ENCODE assay signal across 15 cellular contexts in genomic region chrX:15465896-15466651, GRCh38. TPM values are rescaled to one million over a fixed set of nuclear protein-coding genes. Genes with fewer than 3 reads are reported as not detected.
DNase-seq lines count a peak whose midpoint lies in the region; ATAC-seq and TF ChIP-seq lines count a peak whose summit lies in the region.
"Had no signal": no experiment of that assay in that cellular context is flagged by ENCODE, and none has a peak within 500 bp of the region (broad histone marks: within the 10 kb centered on the region; RNA-seq: fewer than 3 reads in every experiment).

No MANE protein-coding gene starts in this region.

- H3K27me3 ChIP-seq in H9 (ENCODE audit: insufficient read depth, low read length) (no peaks in the 10 kb centered on the region), neuronal stem cell (ENCODE audit: control insufficient read depth in 3 of 3, insufficient read depth in 3 of 3, low read depth in 1 of 3, low read length in 3 of 3) (no peaks in the 10 kb centered on the region)
- H3K27me3 ChIP-seq: ovary, upper lobe of left lung had no signal

- no CpG with 5 or more reads among the region's 9 CpGs for WGBS in H9 (ENCODE audit: extremely low coverage, insufficient read length, low lambda C conversion rate)
- no CpG with 5 or more reads among the region's 9 CpGs for WGBS in neuronal stem cell (ENCODE audit: extremely low coverage in 2 of 2, insufficient read length in 2 of 2, insufficient replicate concordance in 1 of 2), 2 donors

- H3K4me1 Mint-ChIP-seq in H9 (peaks cover 18 to 39% of the 10 kb centered on the region in 2 experiments), memory B cell (peaks cover 5% of the 10 kb centered on the region)

- H2BK12ac ChIP-seq in H9 (ENCODE audit: insufficient read length, low read depth, low read length) (no peak overlapping the region), neuronal stem cell (ENCODE audit: low read length) (no peak overlapping the region)

- H3K36me3 ChIP-seq in neuronal stem cell (replicated peaks in 1 of 2; ENCODE audit: control insufficient read depth in 2 of 2, insufficient read depth in 2 of 2, low read length in 2 of 2): peaks cover 0 to 3% of the 10 kb centered on the region in 2 donors
- H3K36me3 ChIP-seq: ovary, upper lobe of left lung had no signal

- H2AK5ac ChIP-seq in H9 (ENCODE audit: insufficient read length, low read length): no peak overlapping the region
- no peak overlapping the region for H2AK5ac ChIP-seq in neuronal stem cell (ENCODE audit: low read depth, low read length)

- H3K36me3 Mint-ChIP-seq in H9 (ENCODE audit: insufficient read depth in 1 of 3, low read depth in 3 of 3): no peaks in the 10 kb centered on the region; a peak in 2 of 7 replicates
- H3K36me3 Mint-ChIP-seq in memory B cell: no peaks in the 10 kb centered on the region

- H3K9me3 Mint-ChIP-seq in H9 (no peaks in the 10 kb centered on the region), memory B cell (no peaks in the 10 kb centered on the region)

- H3K23ac ChIP-seq in H9 (ENCODE audit: insufficient read length, low read depth, low read length) (no peak overlapping the region), neuronal stem cell (ENCODE audit: low read depth, low read length, poor library complexity) (no peak overlapping the region)

- H3K56ac ChIP-seq in H9 (ENCODE audit: insufficient read length, low read depth, low read length): no peak overlapping the region

- no peak overlapping the region for H4K5ac ChIP-seq in H9 (ENCODE audit: insufficient read length, low read depth, low read length)

- no peak overlapping the region for H2BK5ac ChIP-seq in H9 (ENCODE audit: insufficient read length, low read length)
- H2BK5ac ChIP-seq in neuronal stem cell (ENCODE audit: low read length): no peak overlapping the region

- H4K8ac ChIP-seq in H9 (replicated peaks; ENCODE audit: insufficient read length, low read depth, low read length): no peak overlapping the region
- no peak overlapping the region for H4K8ac ChIP-seq in neuronal stem cell (ENCODE audit: low read depth, low read length)

- H3K4me1 ChIP-seq in H9 (ENCODE audit: insufficient read depth, low read length) (no peaks in the 10 kb centered on the region; the same call in 1 of the 2 replicates), neuronal stem cell (ENCODE audit: control insufficient read depth in 2 of 2, insufficient read depth in 1 of 2, low read depth in 1 of 2, low read length in 2 of 2) (no peaks in the 10 kb centered on the region)

- H2BK120ac ChIP-seq in H9 (ENCODE audit: low read depth, low read length, poor library complexity, severe bottlenecking) (no peak overlapping the region), neuronal stem cell (ENCODE audit: low read depth, low read length) (no peak overlapping the region)

- H3K4me2 ChIP-seq in H9 (ENCODE audit: insufficient read depth, insufficient read length, low read length) (no peak overlapping the region), neuronal stem cell (ENCODE audit: insufficient read depth, low read length, poor library complexity, severe bottlenecking) (no peak overlapping the region)

- no peaks in the 10 kb centered on the region for H3K23me2 ChIP-seq in H9 (ENCODE audit: insufficient read length, low read depth, low read length, poor library complexity, severe bottlenecking)

- no peaks in the 10 kb centered on the region for H3K9me3 ChIP-seq in H9 (ENCODE audit: control insufficient read depth, low read depth, low read length)
- H3K9me3 ChIP-seq in neuronal stem cell (replicated peaks in 1 of 2; ENCODE audit: control insufficient read depth in 2 of 2, insufficient read depth in 1 of 2, low read depth in 1 of 2, low read length in 2 of 2): no peaks in the 10 kb centered on the region
- H3K9me3 ChIP-seq: ovary, upper lobe of left lung had no signal

- H3K27me3 Mint-ChIP-seq in H9 (ENCODE audit: low read depth) (no peaks in the 10 kb centered on the region), memory B cell (no peaks in the 10 kb centered on the region)

- no peak overlapping the region for H3K9ac ChIP-seq in H9 (ENCODE audit: extremely low read depth, insufficient read length, low read length)
- no peak overlapping the region for H3K9ac ChIP-seq in neuronal stem cell (ENCODE audit: low read depth, low read length, poor library complexity)

- 0 out of 7 replicates have a peak overlapping the region, but pooled peaks of 1 of the 3 experiments have one; percentile 53 for H3K27ac Mint-ChIP-seq in H9
- H3K27ac Mint-ChIP-seq in memory B cell: peak overlapping the region; percentile 56

- ATAC-seq in memory B cell (ENCODE audit: low read depth) (no peak), HG03280 (IDR thresholded peaks at IDR 0.05; ENCODE audit: unreplicated experiment) (no peak), HG02678 (IDR thresholded peaks at IDR 0.05; ENCODE audit: unreplicated experiment) (no peak)

- no peak overlapping the region for H3K14ac ChIP-seq in H9 (ENCODE audit: insufficient read depth, low read length)
- H3K14ac ChIP-seq in neuronal stem cell (ENCODE audit: low read length): no peak overlapping the region

- no peak overlapping the region for H3K18ac ChIP-seq in H9 (ENCODE audit: insufficient read length, low read depth, low read length)
- H3K18ac ChIP-seq in neuronal stem cell (ENCODE audit: low read length): no peak overlapping the region

- no peak overlapping the region for H3T11ph ChIP-seq in H9 (ENCODE audit: low read length)

- TF ChIP-seq CTCF in H9 (conservative IDR thresholded peaks at IDR 0.05) (peak; percentile 73), choroid plexus epithelial cell (conservative IDR thresholded peaks at IDR 0.05; ENCODE audit: low read depth, low read length) (peak; percentile 30)

- H3K4me3 Mint-ChIP-seq in H9 (no peak overlapping the region), memory B cell (no peak overlapping the region)

- no peaks in the 10 kb centered on the region for H3K79me2 ChIP-seq in H9 (ENCODE audit: insufficient read depth, low read length)

- H2BK15ac ChIP-seq in H9 (ENCODE audit: low read depth, low read length) (no peak overlapping the region), neuronal stem cell (ENCODE audit: low read length) (no peak overlapping the region)

- no peak overlapping the region for H2BK20ac ChIP-seq in H9 (ENCODE audit: low read depth, low read length, poor library complexity, severe bottlenecking)

- H2AFZ ChIP-seq in H9 (ENCODE audit: low read length): no peak overlapping the region
- H2AFZ ChIP-seq in neuronal stem cell (ENCODE audit: low read length): no peak overlapping the region

- no peak overlapping the region for H3K4me3 ChIP-seq in choroid plexus epithelial cell (ENCODE audit: low read depth, low read length)
- H3K4me3 ChIP-seq in neuronal stem cell (ENCODE audit: low read length in 2 of 2): no peak overlapping the region
- H3K4me3 ChIP-seq: dorsolateral prefrontal cortex, ovary, upper lobe of left lung had no signal

- no peaks in the 10 kb centered on the region for H4K20me1 ChIP-seq in H9 (ENCODE audit: control insufficient read depth, insufficient read depth, insufficient read length)

- DNase-seq in NCI-H748 (lab: John Stamatoyannopoulos, UW; ENCODE audit: unreplicated experiment): peak; percentile 1
- no peak for DNase-seq in NCI-H748 treated with DMSO at 0.1 percent for 48 hours (lab: John Stamatoyannopoulos, UW)
- DNase-seq in H9: peak; percentile 73
- peak; percentile 48 for DNase-seq in choroid plexus epithelial cell (ENCODE audit: low read depth)
- no peak for DNase-seq in memory B cell (ENCODE audit: low spot score in 2 of 2)
- no peak for DNase-seq in neuronal stem cell (ENCODE audit: low spot score)
- DNase-seq: ACHN, dorsolateral prefrontal cortex, kidney, NCI-H524 treated with DMSO at 0.1 percent for 48 hours, upper lobe of left lung had no signal

- no peak overlapping the region for H4K91ac ChIP-seq in H9 (ENCODE audit: insufficient read length, low read depth, low read length)
- no peak overlapping the region for H4K91ac ChIP-seq in neuronal stem cell (ENCODE audit: low read depth, low read length, poor library complexity)

- H3K79me1 ChIP-seq in H9 (ENCODE audit: insufficient read depth, low read depth, low read length, poor library complexity, severe bottlenecking) (no peaks in the 10 kb centered on the region), neuronal stem cell (ENCODE audit: low read depth, low read length) (no peaks in the 10 kb centered on the region)

- H3K27ac ChIP-seq in H9 (ENCODE audit: insufficient read length, low read depth, low read length): no peak overlapping the region
- no peak overlapping the region for H3K27ac ChIP-seq in neuronal stem cell (replicated peaks; ENCODE audit: low read length)
- H3K27ac ChIP-seq: dorsolateral prefrontal cortex, ovary had no signal

- H3K4ac ChIP-seq in H9 (ENCODE audit: low read depth, low read length) (no peak overlapping the region), neuronal stem cell (ENCODE audit: low read length) (no peak overlapping the region)

RNA-seq across cellular contexts. Expression of gene PIR, which starts 27.1 kb away (rescaled TPM):
- total RNA-seq in H9 (2021): 25.1 and 29.7 TPM in 2 replicates
- 44.1 TPM for polyA plus RNA-seq in neuronal stem cell (2013, experiment 1 of 2)
- 44.3 TPM for polyA plus RNA-seq in neuronal stem cell (2013, experiment 2 of 2)

RNA-seq across cellular contexts. Expression of gene BMX, which starts 34.5 kb away (rescaled TPM):
- total RNA-seq in H9 (2021): not detected in 2 replicates
- not detected for polyA plus RNA-seq in neuronal stem cell (2013, experiment 1 of 2)
- not detected for polyA plus RNA-seq in neuronal stem cell (2013, experiment 2 of 2)
- total RNA-seq: T-helper 2 cell treated with Interferon-gamma antibody and Interleukin-4, amounts not matched to agents 100 ng/mL and 5 ng/mL, for 36 hours had no signal

Comparison
In these comparisons a context has a peak if more than half of its experiments do, and no peak if none do; other contexts are left out.
1. DNase-seq: peak in NCI-H748 (single experiment), H9 (single experiment) and choroid plexus epithelial cell (single experiment); none in NCI-H748 treated with DMSO at 0.1 percent for 48 hours (single experiment), memory B cell (0 of 2) and neuronal stem cell (single experiment).